In the genomic region with DNA sequence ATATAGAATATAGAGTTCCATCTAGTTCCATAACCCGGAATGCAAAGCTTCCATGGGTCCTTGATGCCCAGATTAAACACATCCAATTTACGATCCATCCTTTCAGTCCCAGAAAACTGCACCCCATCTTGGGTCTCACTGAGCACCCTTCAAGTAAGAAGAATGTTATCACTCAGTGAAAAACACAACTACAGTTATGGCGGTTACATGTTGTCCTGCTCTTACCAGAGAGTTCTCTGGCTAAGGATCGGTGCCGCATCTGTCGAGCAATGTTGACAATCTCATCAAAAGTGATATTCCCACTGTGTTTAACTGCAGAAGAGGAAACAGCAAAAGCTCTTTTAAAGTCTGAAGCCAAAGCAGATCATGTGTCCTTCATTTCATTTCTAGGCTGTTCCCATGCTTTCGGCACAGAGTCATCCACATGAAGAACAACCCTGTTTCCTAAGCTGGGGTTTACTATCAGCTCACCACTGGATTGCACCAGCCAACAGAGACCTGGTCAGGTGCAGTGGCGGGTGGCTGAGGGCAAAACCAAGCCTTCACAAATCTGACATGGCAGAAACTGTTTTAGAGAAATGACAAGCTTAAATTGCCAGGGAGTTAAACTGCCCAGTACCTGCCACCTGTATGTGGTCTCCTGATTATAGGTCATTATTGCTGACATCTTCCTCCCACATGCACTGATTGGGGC, we compare ENCODE assay signal across 8 cellular contexts. TPM values are rescaled to one million over a fixed set of nuclear protein-coding genes. Genes with fewer than 3 reads are reported as not detected.
A peak's percentile ranks its signal among the peaks of the same experiment; 100 is the strongest.
DNase-seq lines count a peak whose midpoint lies in the region; ATAC-seq and TF ChIP-seq lines count a peak whose summit lies in the region.

No MANE protein-coding gene starts in this region.

- TF ChIP-seq CTCF in DND-41 (IDR thresholded peaks at IDR 0.05; ENCODE audit: borderline replicate concordance, extremely low read depth, low read length, poor library complexity, severe bottlenecking) (no peak), body of pancreas (IDR thresholded peaks at IDR 0.05) (no peak), natural killer cell (IDR thresholded peaks at IDR 0.05) (no peak)

- no peaks in the 10 kb centered on the region for H3K9me3 Mint-ChIP-seq in natural killer cell

- no peak overlapping the region for H3K9ac ChIP-seq in DND-41 (ENCODE audit: low read depth, low read length)

- peak overlapping the region; percentile 93 for H3K27ac Mint-ChIP-seq in natural killer cell

- peaks cover 72% of the 10 kb centered on the region for H3K36me3 ChIP-seq in DND-41 (ENCODE audit: insufficient read depth, low read length)
- peaks cover 74% of the 10 kb centered on the region for H3K36me3 ChIP-seq in MG63
- H3K36me3 ChIP-seq in body of pancreas (replicated peaks in 1 of 2; ENCODE audit: insufficient read depth in 1 of 2, low read depth in 2 of 2), result peaks cover 10 to 20% of the 10 kb centered on the region in 2 donors

- H3K27ac ChIP-seq in DND-41 (ENCODE audit: low read length) (no peak overlapping the region), body of pancreas (peak overlapping the region in 3 of 4 donors; percentile 77 to 90 (median 89)), caudate nucleus (ENCODE audit: low read depth, low read length) (no peak overlapping the region)

- ATAC-seq in DND-41 (ENCODE audit: insufficient read depth, low read depth), result no peak
- ATAC-seq in body of pancreas, result no peak
- no peak for ATAC-seq in natural killer cell
- ATAC-seq in HG02840 (IDR thresholded peaks at IDR 0.05; ENCODE audit: low FRiP score, unreplicated experiment), result no peak

- no peak overlapping the region for H3K4me3 Mint-ChIP-seq in natural killer cell

- H3K4me3 ChIP-seq in DND-41 (ENCODE audit: low read depth in 1 of 2, low read length in 2 of 2), result peak overlapping the region in 1 of 2 experiments; percentile 86; a peak in 1 of 4 replicates
- peak overlapping the region; percentile 85 for H3K4me3 ChIP-seq in MG63
- H3K4me3 ChIP-seq in body of pancreas, result no peak overlapping the region

- H3K79me2 ChIP-seq in DND-41 (ENCODE audit: insufficient read depth, low read length), result peaks cover 44% of the 10 kb centered on the region

- H3K4me1 Mint-ChIP-seq in natural killer cell, result peaks cover 48 to 50% of the 10 kb centered on the region in 2 donors

- H3K36me3 Mint-ChIP-seq in natural killer cell, result no peaks in the 10 kb centered on the region

- no peaks in the 10 kb centered on the region for H3K27me3 ChIP-seq in DND-41 (ENCODE audit: insufficient read depth, low read length, poor library complexity)
- H3K27me3 ChIP-seq in MG63, result no peaks in the 10 kb centered on the region; the same call in 1 of the 2 replicates
- no peaks in the 10 kb centered on the region for H3K27me3 ChIP-seq in body of pancreas

- H2AFZ ChIP-seq in DND-41 (ENCODE audit: low read depth, low read length), result no peak overlapping the region

- 81 to 88% methylated on average over 8 of the region's 8 CpGs for WGBS in body of pancreas, 2 donors

- no peaks in the 10 kb centered on the region for H3K27me3 Mint-ChIP-seq in natural killer cell (ENCODE audit: low read depth in 2 of 2)

- H3K9me3 ChIP-seq in DND-41 (ENCODE audit: insufficient read depth, low read length, severe bottlenecking) (no peaks in the 10 kb centered on the region), MG63 (no peaks in the 10 kb centered on the region; the same call in 1 of the 2 replicates), body of pancreas (no peaks in the 10 kb centered on the region)

- TF ChIP-seq POLR2A in body of pancreas (IDR thresholded peaks at IDR 0.05), result no peak

- peak overlapping the region; percentile 98; the same call in 1 of the 2 replicates for H3K4me2 ChIP-seq in DND-41 (ENCODE audit: insufficient read depth, low read length)

- intact Hi-C loops in body of pancreas (cut with DNase I) (no loop called here), natural killer cell (cut with micrococcal nuclease) (no loop called here)

- DNase-seq in DND-41 (no peak), MG63 (no peak), body of pancreas (no peak), natural killer cell (no peak), NCI-H1048 (lab: John Stamatoyannopoulos, UW) (no peak), caudate nucleus (lab: John Stamatoyannopoulos, UW) (no peak), DMS153 treated with DMSO at 0.1 percent for 48 hours (lab: John Stamatoyannopoulos, UW; ENCODE audit: unreplicated experiment) (no peak)

- H4K20me1 ChIP-seq in DND-41 (ENCODE audit: insufficient read depth, low read length), result peaks cover 51% of the 10 kb centered on the region

- H3K4me1 ChIP-seq in DND-41 (ENCODE audit: insufficient read depth, low read length), result peaks cover 38% of the 10 kb centered on the region
- H3K4me1 ChIP-seq in body of pancreas, result peaks cover 46% of the 10 kb centered on the region

RNA-seq across cellular contexts. Expression of gene RPL12, which starts 2.9 kb away (rescaled TPM):
- 2,095 and 2,469 TPM in 2 replicates for total RNA-seq in MG63 (2014; rRNA removed; shearing (Covaris generic); ENCODE audit: low replicate concordance)
- 1,000 to 10,000 TPM in 1 of 2 donors, 100 to 1,000 TPM in 1; 994 to 1,261 TPM for total RNA-seq in body of pancreas
- 100 to 1,000 TPM; 561 to 770 (median 724) TPM for total RNA-seq in natural killer cell

RNA-seq across cellular contexts. Expression of gene LRSAM1, which starts 3.1 kb away (rescaled TPM):
- total RNA-seq in MG63 (2014; rRNA removed; shearing (Covaris generic); ENCODE audit: low replicate concordance), result 8.3 and 21.6 TPM in 2 replicates
- 10 to 100 TPM in 1 of 2 donors, 1 to 10 TPM in 1; 9.6 to 26.0 TPM for total RNA-seq in body of pancreas
- total RNA-seq in natural killer cell, result 10 to 100 TPM; 17.4 to 24.6 (median 20.7) TPM

RNA-seq across cellular contexts. Expression of gene ZNF79, which starts 24.1 kb away (rescaled TPM):
- total RNA-seq in MG63 (2014; rRNA removed; shearing (Covaris generic); ENCODE audit: low replicate concordance), result 3.3 and 4.4 TPM in 2 replicates
- 10 to 100 TPM in 1 of 2 donors, 1 to 10 TPM in 1; 4.7 to 11.5 TPM for total RNA-seq in body of pancreas
- total RNA-seq in natural killer cell, result 10 to 100 TPM; 13.8 to 16.1 (median 14.2) TPM

RNA-seq across cellular contexts. Expression of gene SLC2A8, which starts 51.3 kb away (rescaled TPM):
- total RNA-seq in MG63 (2014; rRNA removed; shearing (Covaris generic); ENCODE audit: low replicate concordance), result 10.8 and 14.2 TPM in 2 replicates
- total RNA-seq in body of pancreas (10 to 100 TPM; 10.9 to 18.2 TPM), natural killer cell (10 to 100 TPM; 21.1 to 30.6 (median 30.0) TPM)

Comparison
In these comparisons a context has a peak if more than half of its experiments do, and no peak if none do; other contexts are left out.
1. H3K27ac ChIP-seq: peak in body of pancreas (3 of 4); none in DND-41 (single experiment) and caudate nucleus (single experiment).